21 cellular contexts compared by ENCODE assay signal in the genomic region with DNA sequence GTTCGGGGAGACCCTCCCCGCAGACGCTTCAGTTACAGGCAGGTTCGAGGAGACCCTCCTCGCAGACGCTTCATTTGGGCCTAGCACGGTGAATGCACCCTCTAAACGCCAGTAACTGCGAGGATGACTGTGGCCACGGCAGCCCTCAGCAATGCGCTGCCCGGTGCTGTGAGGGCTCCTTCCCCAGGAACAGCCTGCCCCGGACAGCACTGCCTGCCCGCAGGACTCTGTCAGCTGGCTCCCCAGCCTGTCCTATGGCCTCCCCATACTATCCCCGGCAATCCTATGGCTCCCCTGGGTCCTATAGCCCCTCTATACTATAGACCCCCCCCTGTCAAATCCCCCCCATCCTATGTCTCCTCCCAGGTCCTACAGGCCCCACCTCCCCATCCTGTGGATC.
"Had no signal": no experiment of that assay in that cellular context is flagged by ENCODE, and none has a peak within 500 bp of the region (broad histone marks: within the 10 kb centered on the region; RNA-seq: fewer than 3 reads in every experiment).

No MANE protein-coding gene starts in this region.

- H3K4me1 ChIP-seq: colonic mucosa, esophagus muscularis mucosa, foreskin keratinocyte, gastroesophageal sphincter, heart right ventricle, left lung, lower lobe of right lung had no signal

- H3K9me3 ChIP-seq: colonic mucosa, esophagus muscularis mucosa, gastroesophageal sphincter, heart right ventricle, left lung, lower lobe of right lung, mucosa of descending colon had no signal

- H3K27ac ChIP-seq: colonic mucosa, esophagus muscularis mucosa, foreskin keratinocyte, gastroesophageal sphincter, heart right ventricle, left lung, lower lobe of right lung had no signal

- FAIRE-seq: endothelial cell of umbilical vein, frontal cortex, islet of Langerhans, keratinocyte had no signal

- ATAC-seq: foreskin keratinocyte, gastroesophageal sphincter, heart right ventricle, left cardiac atrium, left lung, left ventricle myocardium superior, lower lobe of right lung had no signal

- H3K4me3 ChIP-seq: colonic mucosa, esophagus muscularis mucosa, gastroesophageal sphincter, heart right ventricle, left lung, lower lobe of right lung, mucosa of descending colon had no signal

- H3K36me3 ChIP-seq: colonic mucosa, esophagus muscularis mucosa, gastroesophageal sphincter, heart right ventricle, left lung, lower lobe of right lung had no signal

- DNase-seq: colonic mucosa; cortex of kidney; effector memory CD4-positive, alpha-beta T cell; foreskin keratinocyte; glutamatergic neuron; head of caudate nucleus; heart right ventricle; hippocampal formation; left cardiac atrium; left ventricle myocardium superior; lower lobe of right lung; mesenchymal stem cell; naive B cell had no signal
